In the genomic region with DNA sequence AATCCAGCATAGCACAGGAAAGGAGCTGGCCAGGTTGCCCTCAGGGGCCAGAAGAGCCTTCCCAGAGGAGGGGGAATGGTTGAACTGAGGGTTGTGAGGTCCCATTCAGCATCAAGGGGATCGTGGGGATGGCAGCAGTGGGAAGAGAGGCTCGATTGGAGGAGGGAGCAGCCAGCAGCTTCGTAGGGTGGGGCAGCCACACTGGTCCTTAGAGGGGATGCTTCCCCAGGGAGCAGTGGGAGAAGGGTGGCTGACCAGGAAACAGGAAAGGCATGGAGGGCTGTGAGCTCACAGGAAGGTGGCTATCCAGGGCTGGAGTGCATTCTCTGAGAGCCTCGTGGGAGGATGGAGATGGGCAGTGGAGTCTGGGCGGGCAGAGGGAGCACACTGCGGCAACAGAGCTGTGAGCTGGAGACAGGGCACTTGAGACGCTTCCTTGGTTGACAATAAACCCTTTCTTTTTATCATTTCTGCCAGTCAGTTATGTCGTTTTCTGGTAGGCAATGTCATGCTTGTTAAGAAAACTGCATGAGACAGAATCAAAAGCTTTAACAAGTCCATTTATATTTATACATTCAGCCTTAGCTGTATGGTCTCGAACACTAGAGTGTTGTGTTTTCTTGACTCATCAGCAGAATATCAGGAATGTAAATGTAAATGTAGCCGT, we compare ENCODE assay signal across 23 cellular contexts. TPM values are rescaled to one million over a fixed set of nuclear protein-coding genes. Genes with fewer than 3 reads are reported as not detected.
A peak's percentile ranks its signal among the peaks of the same experiment; 100 is the strongest.
DNase-seq lines count a peak whose midpoint lies in the region; ATAC-seq, FAIRE-seq and TF ChIP-seq lines count a peak whose summit lies in the region.
"Had no signal": no experiment of that assay in that cellular context is flagged by ENCODE, and none has a peak within 500 bp of the region (broad histone marks: within the 10 kb centered on the region; RNA-seq: fewer than 3 reads in every experiment).

No MANE protein-coding gene starts in this region.

- no peak for TF ChIP-seq CTCF in K562 (IDR thresholded peaks at IDR 0.05 in 2 of 3, conservative IDR thresholded peaks at IDR 0.05 in 1 of 3; ENCODE audit: insufficient read depth in 2 of 3, low read depth in 1 of 3, low read length in 3 of 3)
- no peak for TF ChIP-seq CTCF in tibial nerve (IDR thresholded peaks at IDR 0.05)

- peak overlapping the region; percentile 49; the same call in 1 of the 2 replicates for H3K27ac ChIP-seq in ACC112 (ENCODE audit: low read depth, low read length)
- peak overlapping the region; percentile 66 for H3K27ac ChIP-seq in GM23248
- H3K27ac ChIP-seq in K562 (ENCODE audit: extremely low read depth, low read depth, low read length), result no peak overlapping the region
- peak overlapping the region; percentile 6 for H3K27ac ChIP-seq in layer of hippocampus (ENCODE audit: low read depth, low read length)
- no peak overlapping the region for H3K27ac ChIP-seq in tibial nerve
- no peak overlapping the region for H3K27ac ChIP-seq in SJCRH30
- H3K27ac ChIP-seq: left lung, psoas muscle, upper lobe of left lung had no signal

- intact Hi-C loops in K562 (cut with micrococcal nuclease), result no loop called here

- POLR2A ChIA-PET in K562 (lab: Yijun Ruan, JAX), result interaction anchor here (0.6 to 1.6 kb wide), 5 partner anchors 11 to 223 kb away, joined by 3 to 4 read pairs (median 3); no protein-coding TSS in a partner anchor
- POLR2A ChIA-PET in activated CD8-positive, alpha-beta T cell treated with anti-CD3 and anti-CD28 coated beads, Interleukin-2, amount 10 ng/mL, durations not matched to agents 7 days and 5 days (lab: Charles Lee), result no interaction called here

- H3K79me2 ChIP-seq in ACC112 (ENCODE audit: control insufficient read depth, insufficient read depth, low read length, unreplicated experiment) (peaks cover 41% of the 10 kb centered on the region), GM23248 (ENCODE audit: insufficient read depth) (peaks cover 65% of the 10 kb centered on the region), K562 (ENCODE audit: control insufficient read depth, insufficient read depth, low read length) (peaks cover 25% of the 10 kb centered on the region; the same call in 2 of the 3 replicates)

- H3K4me1 Mint-ChIP-seq in activated CD8-positive, alpha-beta T cell treated with anti-CD3 and anti-CD28 coated beads, Interleukin-2, amount 10 ng/mL, durations not matched to agents 7 days and 5 days (ENCODE audit: low read depth), result no peaks in the 10 kb centered on the region
- H3K4me1 Mint-ChIP-seq: activated naive CD4-positive, alpha-beta T cell treated with anti-CD3 and anti-CD28 coated beads, Interleukin-2, amount 10 ng/mL, durations not matched to agents 7 days and 5 days had no signal

- CTCF ChIA-PET in K562 (lab: Yijun Ruan, JAX; ENCODE audit: low intra/inter-chr PET ratio), result no interaction called here
- CTCF ChIA-PET in activated CD8-positive, alpha-beta T cell treated with anti-CD3 and anti-CD28 coated beads, Interleukin-2, amount 10 ng/mL, durations not matched to agents 7 days and 5 days (lab: Charles Lee), result interaction anchor here (1.5 kb wide), 1 partner anchor 20 kb away, joined by 3 read pairs; no protein-coding TSS in a partner anchor

- ATAC-seq in K562, result no peak
- ATAC-seq in activated CD8-positive, alpha-beta T cell treated with anti-CD3 and anti-CD28 coated beads, Interleukin-2, amount 10 ng/mL, durations not matched to agents 7 days and 5 days, result no peak
- ATAC-seq: T-cell had no signal

- no peak overlapping the region for H3K4me3 Mint-ChIP-seq in activated CD8-positive, alpha-beta T cell treated with anti-CD3 and anti-CD28 coated beads, Interleukin-2, amount 10 ng/mL, durations not matched to agents 7 days and 5 days
- H3K4me3 Mint-ChIP-seq: activated naive CD4-positive, alpha-beta T cell treated with anti-CD3 and anti-CD28 coated beads, Interleukin-2, amount 10 ng/mL, durations not matched to agents 7 days and 5 days; T-cell had no signal

- peaks cover 48% of the 10 kb centered on the region for H3K4me1 ChIP-seq in ACC112 (ENCODE audit: control insufficient read depth, insufficient read depth, low read length, unreplicated experiment)
- H3K4me1 ChIP-seq in GM23248 (ENCODE audit: insufficient read depth), result peaks cover 33% of the 10 kb centered on the region
- peaks cover 0 to 2% of the 10 kb centered on the region in 2 experiments; a peak in 3 of 5 replicates for H3K4me1 ChIP-seq in K562 (replicated peaks in 1 of 2; ENCODE audit: control insufficient read depth in 2 of 2, insufficient read depth in 2 of 2, low read length in 2 of 2)
- peaks cover 0 to 33% (median 7%) of the 10 kb centered on the region in 4 donors for H3K4me1 ChIP-seq in tibial nerve
- no peaks in the 10 kb centered on the region for H3K4me1 ChIP-seq in SJCRH30
- H3K4me1 ChIP-seq: psoas muscle had no signal

- H3K9me2 ChIP-seq in GM23248 (ENCODE audit: insufficient read depth), result no peaks in the 10 kb centered on the region

- in situ Hi-C loops in GM23248 (cut with MboI) (no loop called here), K562 (cut with MboI) (no loop called here)

- H4K20me1 ChIP-seq in GM23248 (ENCODE audit: insufficient read depth) (peaks cover 4% of the 10 kb centered on the region; the same call in 1 of the 2 replicates), K562 (replicated peaks; ENCODE audit: control insufficient read depth, insufficient read depth, low read length) (no peaks in the 10 kb centered on the region)

- no TSS peak for BruUV-seq in K562 (replicated peaks; lab: Mats Ljungman, UMichigan)

- no peak for FAIRE-seq in K562 (lab: Jason Lieb, UNC)
- FAIRE-seq: colon, islet of Langerhans had no signal

- H3K4me3 ChIP-seq in ACC112 (ENCODE audit: low read depth, low read length) (no peak overlapping the region), GM23248 (no peak overlapping the region), K562 (no peak overlapping the region), tibial nerve (no peak overlapping the region), SJCRH30 (no peak overlapping the region)
- H3K4me3 ChIP-seq: BLaER1 treated with 17β-estradiol and CSF1 and Interleukin-3, amounts not matched to agents 10 nM and 100 nM; left lung; psoas muscle; upper lobe of left lung had no signal

- TF ChIP-seq EP300 in K562 (IDR thresholded peaks at IDR 0.05; ENCODE audit: low read length) (no peak), tibial nerve (IDR thresholded peaks at IDR 0.05) (no peak)

- H3K9ac ChIP-seq in GM23248, result 0 out of 2 replicates have a peak overlapping the region, but pooled peaks have one; percentile 14
- H3K9ac ChIP-seq in K562 (ENCODE audit: insufficient read depth in 1 of 2, low read depth in 2 of 2, low read length in 2 of 2), result peak overlapping the region in 1 of 2 experiments; percentile 54; a peak in 2 of 4 replicates
- H3K9ac ChIP-seq: BLaER1 treated with 17β-estradiol and CSF1 and Interleukin-3, amounts not matched to agents 10 nM and 100 nM had no signal

- peaks cover 2% of the 10 kb centered on the region for H3K36me3 Mint-ChIP-seq in activated CD8-positive, alpha-beta T cell treated with anti-CD3 and anti-CD28 coated beads, Interleukin-2, amount 10 ng/mL, durations not matched to agents 7 days and 5 days (ENCODE audit: low read depth)

- H3K27ac Mint-ChIP-seq in activated CD8-positive, alpha-beta T cell treated with anti-CD3 and anti-CD28 coated beads, Interleukin-2, amount 10 ng/mL, durations not matched to agents 7 days and 5 days, result no peak overlapping the region
- H3K27ac Mint-ChIP-seq: activated naive CD4-positive, alpha-beta T cell treated with anti-CD3 and anti-CD28 coated beads, Interleukin-2, amount 10 ng/mL, durations not matched to agents 7 days and 5 days; T-cell had no signal

- WGBS in GM23248 (ENCODE audit: low coverage in 1 of 2, low lambda C conversion rate in 2 of 2, missing lambda C conversion rate in 2 of 2), 2 experiments, result 87 to 90% methylated on average over 10 of the region's 10 CpGs
- WGBS in K562 (ENCODE audit: insufficient coverage, low coverage, missing lambda C conversion rate), result 75% methylated on average over 9 of the region's 10 CpGs
- WGBS in tibial nerve, 2 donors, result 50 to 53% methylated on average over 10 of the region's 10 CpGs

- no peaks in the 10 kb centered on the region for H3K9me1 ChIP-seq in K562 (ENCODE audit: control insufficient read depth, insufficient read depth, low read length)

- H3K27me3 Mint-ChIP-seq in activated CD8-positive, alpha-beta T cell treated with anti-CD3 and anti-CD28 coated beads, Interleukin-2, amount 10 ng/mL, durations not matched to agents 7 days and 5 days (ENCODE audit: low read depth), result no peaks in the 10 kb centered on the region
- H3K27me3 Mint-ChIP-seq: activated naive CD4-positive, alpha-beta T cell treated with anti-CD3 and anti-CD28 coated beads, Interleukin-2, amount 10 ng/mL, durations not matched to agents 7 days and 5 days; T-cell had no signal

- peaks cover 8% of the 10 kb centered on the region for H3F3A ChIP-seq in GM23248 (ENCODE audit: insufficient read depth)

- TF ChIP-seq RAD21 in K562 (CRISPR knock-in tag; conservative IDR thresholded peaks at IDR 0.05 in 1 of 2, IDR thresholded peaks at IDR 0.05 in 1 of 2), result no peak

- H3K9me3 Mint-ChIP-seq in activated CD8-positive, alpha-beta T cell treated with anti-CD3 and anti-CD28 coated beads, Interleukin-2, amount 10 ng/mL, durations not matched to agents 7 days and 5 days (ENCODE audit: insufficient read depth), result no peaks in the 10 kb centered on the region
- H3K9me3 Mint-ChIP-seq: activated naive CD4-positive, alpha-beta T cell treated with anti-CD3 and anti-CD28 coated beads, Interleukin-2, amount 10 ng/mL, durations not matched to agents 7 days and 5 days; T-cell had no signal

- TF ChIP-seq POLR2A in K562 (conservative IDR thresholded peaks at IDR 0.05) (no peak), tibial nerve (IDR thresholded peaks at IDR 0.05) (no peak)

- no peaks in the 10 kb centered on the region for H3K27me3 ChIP-seq in ACC112 (ENCODE audit: insufficient read depth, low read length)
- H3K27me3 ChIP-seq in GM23248 (replicated peaks; ENCODE audit: insufficient read depth), result no peaks in the 10 kb centered on the region
- no peaks in the 10 kb centered on the region for H3K27me3 ChIP-seq in K562 (ENCODE audit: control insufficient read depth in 2 of 2, insufficient read depth in 2 of 2, low read length in 2 of 2)
- H3K27me3 ChIP-seq in layer of hippocampus (ENCODE audit: control insufficient read depth, insufficient read depth, low read length), result no peaks in the 10 kb centered on the region
- H3K27me3 ChIP-seq in tibial nerve, result no peaks in the 10 kb centered on the region
- H3K27me3 ChIP-seq in SJCRH30, result no peaks in the 10 kb centered on the region
- H3K27me3 ChIP-seq: BLaER1 treated with 17β-estradiol and CSF1 and Interleukin-3, amounts not matched to agents 10 nM and 100 nM; left lung; upper lobe of left lung had no signal

- H3K4me2 ChIP-seq in GM23248 (ENCODE audit: unreplicated experiment), result peak overlapping the region; percentile 28
- no peak overlapping the region for H3K4me2 ChIP-seq in K562 (ENCODE audit: insufficient read depth, low read length)

- H3K9me3 ChIP-seq in GM23248 (ENCODE audit: low read depth) (no peaks in the 10 kb centered on the region), K562 (replicated peaks; ENCODE audit: control insufficient read depth, insufficient read depth, low read depth, low read length) (no peaks in the 10 kb centered on the region), tibial nerve (no peaks in the 10 kb centered on the region), SJCRH30 (replicated peaks) (no peaks in the 10 kb centered on the region)
- H3K9me3 ChIP-seq: BLaER1 treated with 17β-estradiol and CSF1 and Interleukin-3, amounts not matched to agents 10 nM and 100 nM; left lung; psoas muscle; upper lobe of left lung had no signal

- H3K36me3 ChIP-seq in ACC112 (ENCODE audit: insufficient read depth, low read length) (no peaks in the 10 kb centered on the region), GM23248 (ENCODE audit: low read depth) (no peaks in the 10 kb centered on the region), K562 (ENCODE audit: control insufficient read depth, insufficient read depth, low read length) (peaks cover 55% of the 10 kb centered on the region), tibial nerve (peaks cover 0 to 17% (median 0%) of the 10 kb centered on the region in 3 donors), SJCRH30 (peaks cover 2% of the 10 kb centered on the region; the same call in 1 of the 2 replicates)

- H2AFZ ChIP-seq in ACC112 (ENCODE audit: low read length, unreplicated experiment) (no peak overlapping the region), GM23248 (no peak overlapping the region), K562 (ENCODE audit: low read depth, low read length) (no peak overlapping the region)

- DNase-seq in GM23248 (no peak), K562 (ENCODE audit: extremely low read depth in 1 of 4, low spot score in 3 of 4) (no peak), tibial nerve (ENCODE audit: low spot score in 2 of 2) (no peak), hypothalamus (lab: John Stamatoyannopoulos, UW) (no peak), SJCRH30 (no peak)
- DNase-seq in activated CD8-positive, alpha-beta T cell treated with anti-CD3 and anti-CD28 coated beads, Interleukin-2, amount 10 ng/mL, durations not matched to agents 7 days and 5 days, result no peak
- DNase-seq: activated CD4-positive, CD25-positive, alpha-beta regulatory T cell; activated naive CD4-positive, alpha-beta T cell treated with anti-CD3 and anti-CD28 coated beads, Interleukin-2, amount 10 ng/mL, durations not matched to agents 7 days and 5 days; amniotic stem cell; DMS79 treated with DMSO at 0.1 percent for 48 hours; GDM1; left lung; NCI-H446 treated with DMSO at 0.1 percent for 48 hours; RPMI8226; stimulated activated CD4-positive, alpha-beta T cell treated with anti-CD3 and anti-CD28 coated beads, Interleukin-4, amount 100 ng/mL, for 24 hours; T-cell; upper lobe of left lung had no signal

RNA-seq across cellular contexts. Expression of gene PPFIA1, which starts 31.7 kb away (rescaled TPM):
- 30.2 and 36.9 TPM in 2 replicates for total RNA-seq in GM23248 (2014; rRNA removed; shearing (Covaris generic))
- 19.9 and 22.8 TPM in 2 replicates for polyA plus RNA-seq in GM23248 (2016; fragmentation: Nextera tagmentation; extraction: Ambion mirVana)
- 221 and 294 TPM in 2 replicates for total RNA-seq in K562 (2011; cell fraction: chromatin; rRNA removed; ENCODE audit: low replicate concordance)
- 104 and 111 TPM in 2 replicates for total RNA-seq in K562 (2011; cell fraction: nucleolus; rRNA removed)
- total RNA-seq in K562 (2011; cell fraction: nucleoplasm; rRNA removed), result 162 and 166 TPM in 2 replicates
- total RNA-seq in K562 (2014; rRNA removed), result 24.9 and 26.0 TPM in 2 replicates
- 28.5 and 31.6 TPM in 2 replicates for total RNA-seq in K562 (2014; rRNA removed; fragmentation: Illumina TruSeq; extraction: Trizol)
- 28.9 and 30.3 TPM in 2 replicates for total RNA-seq in K562 (2015; rRNA removed; fragmentation: Illumina TruSeq; extraction: Trizol)
- 33.1 and 38.4 TPM in 2 replicates for total RNA-seq in K562 (2021)
- polyA plus RNA-seq in K562 (2011; rRNA removed), result 41.5 and 48.0 TPM in 2 replicates
- 42.0 and 45.8 TPM in 2 replicates for polyA plus RNA-seq in K562 (2011; cell fraction: cytosol; rRNA removed)
- polyA plus RNA-seq in K562 (2011; cell fraction: nucleus; rRNA removed), result 107 and 119 TPM in 2 replicates
- polyA plus RNA-seq in K562 (2012), result 26.5 and 28.1 TPM in 2 replicates
- 36.2 and 39.5 TPM in 2 replicates for polyA plus RNA-seq in K562 (2014; fragmentation: Illumina TruSeq; extraction: Trizol)
- 10 to 100 TPM in 1 of 2 experiments, 1 to 10 TPM in 1; 9.9 to 13.3 TPM for polyA plus RNA-seq in K562 (2014; fragmentation: Nextera tagmentation; extraction: Ambion mirVana)
- 27.4 and 31.0 TPM in 2 replicates for polyA plus RNA-seq in K562 (2014; rRNA removed)
- 76.5 and 78.4 TPM in 2 replicates for polyA minus RNA-seq in K562 (2011; rRNA and poly(A)+ RNA removed)
- polyA minus RNA-seq in K562 (2011; cell fraction: cytosol; rRNA and poly(A)+ RNA removed), result 27.9 and 43.6 TPM in 2 replicates
- polyA minus RNA-seq in K562 (2011; cell fraction: nucleus; rRNA and poly(A)+ RNA removed), result 46.0 and 70.8 TPM in 2 replicates
- 10 to 100 TPM; 43.7 to 82.8 (median 69.3) TPM for total RNA-seq in tibial nerve
- total RNA-seq in SJCRH30 (2014; rRNA removed; shearing (Covaris generic)), result 35.0 and 35.8 TPM in 2 replicates
- 10 to 100 TPM; 25.3 to 25.7 TPM for total RNA-seq in activated CD8-positive, alpha-beta T cell treated with anti-CD3 and anti-CD28 coated beads, Interleukin-2, amount 10 ng/mL, durations not matched to agents 7 days and 5 days

Comparison
In these comparisons a context has a peak if more than half of its experiments do, and no peak if none do; other contexts are left out.
1. H3K27ac ChIP-seq: peak in ACC112 (single experiment), GM23248 (single experiment) and layer of hippocampus (single experiment); none in K562 (single experiment), tibial nerve (0 of 4) and SJCRH30 (single experiment).